In genomic region chr7:21426958-21427860, GRCh38 we compare ENCODE assay signal across 1 cellular context.
TF ChIP-seq lines count a peak whose summit lies in the region.

No MANE protein-coding gene starts in this region.

TF ChIP-seq in HepG2, 621 proteins besides CTCF, POLR2A, EP300 and RAD21 (continued from another document and continues in another):
- TF ChIP-seq, protein P1, sequence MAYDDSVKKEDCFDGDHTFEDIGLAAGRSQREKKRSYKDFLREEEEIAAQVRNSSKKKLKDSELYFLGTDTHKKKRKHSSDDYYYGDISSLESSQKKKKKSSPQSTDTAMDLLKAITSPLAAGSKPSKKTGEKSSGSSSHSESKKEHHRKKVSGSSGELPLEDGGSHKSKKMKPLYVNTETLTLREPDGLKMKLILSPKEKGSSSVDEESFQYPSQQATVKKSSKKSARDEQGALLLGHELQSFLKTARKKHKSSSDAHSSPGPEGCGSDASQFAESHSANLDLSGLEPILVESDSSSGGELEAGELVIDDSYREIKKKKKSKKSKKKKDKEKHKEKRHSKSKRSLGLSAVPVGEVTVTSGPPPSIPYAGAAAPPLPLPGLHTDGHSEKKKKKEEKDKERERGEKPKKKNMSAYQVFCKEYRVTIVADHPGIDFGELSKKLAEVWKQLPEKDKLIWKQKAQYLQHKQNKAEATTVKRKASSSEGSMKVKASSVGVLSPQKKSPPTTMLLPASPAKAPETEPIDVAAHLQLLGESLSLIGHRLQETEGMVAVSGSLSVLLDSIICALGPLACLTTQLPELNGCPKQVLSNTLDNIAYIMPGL (CRISPR knock-in tag; IDR thresholded peaks at IDR 0.05; ENCODE audit: borderline replicate concordance in 1 of 2, low read depth in 1 of 2) = peak in 1 of 2 experiments; percentile 47; a peak in 3 of 4 replicates
- peak; percentile 98 for TF ChIP-seq HDAC1 (CRISPR knock-in tag; IDR thresholded peaks at IDR 0.05)
- peak; percentile 74; the same call in 1 of the 2 replicates for TF ChIP-seq ZNF704 (CRISPR knock-in tag; IDR thresholded peaks at IDR 0.05; ENCODE audit: borderline replicate concordance)
- TF ChIP-seq ZNF777 (CRISPR knock-in tag; IDR thresholded peaks at IDR 0.05) = no peak
- TF ChIP-seq JARID2 (CRISPR knock-in tag; IDR thresholded peaks at IDR 0.05; ENCODE audit: insufficient replicate concordance) = no peak
- no peak for TF ChIP-seq NCOA2 (CRISPR knock-in tag; IDR thresholded peaks at IDR 0.05)
- TF ChIP-seq TEAD2 (CRISPR knock-in tag; IDR thresholded peaks at IDR 0.05) = no peak
- TF ChIP-seq SATB2 (CRISPR knock-in tag; IDR thresholded peaks at IDR 0.05) = no peak
- TF ChIP-seq ZNF598 (CRISPR knock-in tag; IDR thresholded peaks at IDR 0.05; ENCODE audit: borderline replicate concordance) = 0 out of 2 replicates have a peak, but pooled peaks have one; percentile 61
- TF ChIP-seq HCFC1 (IDR thresholded peaks at IDR 0.05; ENCODE audit: low read depth, low read length) = peak; percentile 85
- TF ChIP-seq JDP2 (CRISPR knock-in tag; IDR thresholded peaks at IDR 0.05; ENCODE audit: borderline replicate concordance) = no peak
- no peak; the same call in 1 of the 2 replicates for TF ChIP-seq ZHX1 (CRISPR knock-in tag; IDR thresholded peaks at IDR 0.05; ENCODE audit: low read depth)
- peak; percentile 75 for TF ChIP-seq MAZ (IDR thresholded peaks at IDR 0.05; ENCODE audit: borderline replicate concordance, low read depth, low read length)
- TF ChIP-seq MAZ (CRISPR knock-in tag; IDR thresholded peaks at IDR 0.05; ENCODE audit: low read depth) = peak; percentile 86
- no peak; the same call in 1 of the 2 replicates for TF ChIP-seq ZSCAN9 (CRISPR knock-in tag; IDR thresholded peaks at IDR 0.05; ENCODE audit: borderline replicate concordance)
- peak; percentile 14; the same call in 1 of the 2 replicates for TF ChIP-seq ZC3H4 (CRISPR knock-in tag; IDR thresholded peaks at IDR 0.05; ENCODE audit: borderline replicate concordance)
- no peak for TF ChIP-seq ZNF616 (CRISPR knock-in tag; IDR thresholded peaks at IDR 0.05; ENCODE audit: low read depth)
- peak; percentile 88; the same call in 1 of the 2 replicates for TF ChIP-seq TFDP1 (CRISPR knock-in tag; IDR thresholded peaks at IDR 0.05; ENCODE audit: borderline replicate concordance)
- TF ChIP-seq ZFP82 (CRISPR knock-in tag; IDR thresholded peaks at IDR 0.05; ENCODE audit: borderline replicate concordance) = no peak
- TF ChIP-seq, protein P2, sequence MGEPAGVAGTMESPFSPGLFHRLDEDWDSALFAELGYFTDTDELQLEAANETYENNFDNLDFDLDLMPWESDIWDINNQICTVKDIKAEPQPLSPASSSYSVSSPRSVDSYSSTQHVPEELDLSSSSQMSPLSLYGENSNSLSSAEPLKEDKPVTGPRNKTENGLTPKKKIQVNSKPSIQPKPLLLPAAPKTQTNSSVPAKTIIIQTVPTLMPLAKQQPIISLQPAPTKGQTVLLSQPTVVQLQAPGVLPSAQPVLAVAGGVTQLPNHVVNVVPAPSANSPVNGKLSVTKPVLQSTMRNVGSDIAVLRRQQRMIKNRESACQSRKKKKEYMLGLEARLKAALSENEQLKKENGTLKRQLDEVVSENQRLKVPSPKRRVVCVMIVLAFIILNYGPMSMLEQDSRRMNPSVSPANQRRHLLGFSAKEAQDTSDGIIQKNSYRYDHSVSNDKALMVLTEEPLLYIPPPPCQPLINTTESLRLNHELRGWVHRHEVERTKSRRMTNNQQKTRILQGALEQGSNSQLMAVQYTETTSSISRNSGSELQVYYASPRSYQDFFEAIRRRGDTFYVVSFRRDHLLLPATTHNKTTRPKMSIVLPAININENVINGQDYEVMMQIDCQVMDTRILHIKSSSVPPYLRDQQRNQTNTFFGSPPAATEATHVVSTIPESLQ (CRISPR knock-in tag; conservative IDR thresholded peaks at IDR 0.05) = no peak
- TF ChIP-seq ZNF841 (CRISPR knock-in tag; IDR thresholded peaks at IDR 0.05; ENCODE audit: borderline replicate concordance) = no peak
- TF ChIP-seq, protein P3, sequence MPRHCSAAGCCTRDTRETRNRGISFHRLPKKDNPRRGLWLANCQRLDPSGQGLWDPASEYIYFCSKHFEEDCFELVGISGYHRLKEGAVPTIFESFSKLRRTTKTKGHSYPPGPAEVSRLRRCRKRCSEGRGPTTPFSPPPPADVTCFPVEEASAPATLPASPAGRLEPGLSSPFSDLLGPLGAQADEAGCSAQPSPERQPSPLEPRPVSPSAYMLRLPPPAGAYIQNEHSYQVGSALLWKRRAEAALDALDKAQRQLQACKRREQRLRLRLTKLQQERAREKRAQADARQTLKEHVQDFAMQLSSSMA (CRISPR knock-in tag; IDR thresholded peaks at IDR 0.05) = peak; percentile 82; the same call in 1 of the 2 replicates
- TF ChIP-seq SMAD1 (CRISPR knock-in tag; IDR thresholded peaks at IDR 0.05; ENCODE audit: borderline replicate concordance, low read depth) = no peak
- TF ChIP-seq ARNT2 (CRISPR knock-in tag; IDR thresholded peaks at IDR 0.05; ENCODE audit: low read depth) = 0 out of 2 replicates have a peak, but pooled peaks have one; percentile 25
- TF ChIP-seq NFIC (IDR thresholded peaks at IDR 0.05; ENCODE audit: low read length) = no peak
- no peak for TF ChIP-seq CCDC6 (CRISPR knock-in tag; IDR thresholded peaks at IDR 0.05)
- peak; percentile 86 for TF ChIP-seq NFYB (CRISPR knock-in tag; IDR thresholded peaks at IDR 0.05)
- no peak for TF ChIP-seq GLMP (CRISPR knock-in tag; IDR thresholded peaks at IDR 0.05; ENCODE audit: borderline replicate concordance)
- no peak for TF ChIP-seq MTF1 (CRISPR knock-in tag; IDR thresholded peaks at IDR 0.05)
- TF ChIP-seq TAF1 (CRISPR knock-in tag; IDR thresholded peaks at IDR 0.05) = peak; percentile 55
- TF ChIP-seq KLF12 (CRISPR knock-in tag; IDR thresholded peaks at IDR 0.05; ENCODE audit: borderline replicate concordance) = peak; percentile 78; the same call in 1 of the 2 replicates
- TF ChIP-seq ZFAT (CRISPR knock-in tag; conservative IDR thresholded peaks at IDR 0.05) = no peak
- TF ChIP-seq PLRG1 (conservative IDR thresholded peaks at IDR 0.05) = no peak
- TF ChIP-seq, protein P4, sequence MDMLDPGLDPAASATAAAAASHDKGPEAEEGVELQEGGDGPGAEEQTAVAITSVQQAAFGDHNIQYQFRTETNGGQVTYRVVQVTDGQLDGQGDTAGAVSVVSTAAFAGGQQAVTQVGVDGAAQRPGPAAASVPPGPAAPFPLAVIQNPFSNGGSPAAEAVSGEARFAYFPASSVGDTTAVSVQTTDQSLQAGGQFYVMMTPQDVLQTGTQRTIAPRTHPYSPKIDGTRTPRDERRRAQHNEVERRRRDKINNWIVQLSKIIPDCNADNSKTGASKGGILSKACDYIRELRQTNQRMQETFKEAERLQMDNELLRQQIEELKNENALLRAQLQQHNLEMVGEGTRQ (IDR thresholded peaks at IDR 0.05; ENCODE audit: low read depth, low read length) = no peak
- TF ChIP-seq, protein P4 (CRISPR knock-in tag; IDR thresholded peaks at IDR 0.05; ENCODE audit: borderline replicate concordance) = no peak
- no peak for TF ChIP-seq NKX3-1 (CRISPR knock-in tag; IDR thresholded peaks at IDR 0.05)
- no peak for TF ChIP-seq ATF7 (IDR thresholded peaks at IDR 0.05)
- TF ChIP-seq ATF7 (CRISPR knock-in tag; IDR thresholded peaks at IDR 0.05) = no peak
- TF ChIP-seq HNRNPUL1 (IDR thresholded peaks at IDR 0.05; ENCODE audit: low read depth, low read length) = no peak
- no peak for TF ChIP-seq SNRNP70 (IDR thresholded peaks at IDR 0.05; ENCODE audit: low read depth, low read length)
- TF ChIP-seq, protein P5, sequence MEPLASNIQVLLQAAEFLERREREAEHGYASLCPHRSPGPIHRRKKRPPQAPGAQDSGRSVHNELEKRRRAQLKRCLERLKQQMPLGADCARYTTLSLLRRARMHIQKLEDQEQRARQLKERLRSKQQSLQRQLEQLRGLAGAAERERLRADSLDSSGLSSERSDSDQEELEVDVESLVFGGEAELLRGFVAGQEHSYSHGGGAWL (CRISPR knock-in tag; IDR thresholded peaks at IDR 0.05) = no peak
- TF ChIP-seq FOXK2 (IDR thresholded peaks at IDR 0.05) = no peak
- 0 out of 2 replicates have a peak, but pooled peaks have one; percentile 29 for TF ChIP-seq HOMEZ (CRISPR knock-in tag; IDR thresholded peaks at IDR 0.05; ENCODE audit: low read depth)
- peak; percentile 5; the same call in 1 of the 2 replicates for TF ChIP-seq PRDM10 (CRISPR knock-in tag; IDR thresholded peaks at IDR 0.05; ENCODE audit: low read depth)
- TF ChIP-seq KDM1A (CRISPR knock-in tag; IDR thresholded peaks at IDR 0.05) = no peak
- TF ChIP-seq MIER2 (CRISPR knock-in tag; IDR thresholded peaks at IDR 0.05) = no peak
